ENCODE assay signal across 1 cellular context in genomic region chr14:90552465-90553297, GRCh38.
TF ChIP-seq lines count a peak whose summit lies in the region.

No MANE protein-coding gene starts in this region.

TF ChIP-seq in H1, 55 proteins besides CTCF, POLR2A, EP300 and RAD21 (continued from another document):
- TF ChIP-seq, protein P1, sequence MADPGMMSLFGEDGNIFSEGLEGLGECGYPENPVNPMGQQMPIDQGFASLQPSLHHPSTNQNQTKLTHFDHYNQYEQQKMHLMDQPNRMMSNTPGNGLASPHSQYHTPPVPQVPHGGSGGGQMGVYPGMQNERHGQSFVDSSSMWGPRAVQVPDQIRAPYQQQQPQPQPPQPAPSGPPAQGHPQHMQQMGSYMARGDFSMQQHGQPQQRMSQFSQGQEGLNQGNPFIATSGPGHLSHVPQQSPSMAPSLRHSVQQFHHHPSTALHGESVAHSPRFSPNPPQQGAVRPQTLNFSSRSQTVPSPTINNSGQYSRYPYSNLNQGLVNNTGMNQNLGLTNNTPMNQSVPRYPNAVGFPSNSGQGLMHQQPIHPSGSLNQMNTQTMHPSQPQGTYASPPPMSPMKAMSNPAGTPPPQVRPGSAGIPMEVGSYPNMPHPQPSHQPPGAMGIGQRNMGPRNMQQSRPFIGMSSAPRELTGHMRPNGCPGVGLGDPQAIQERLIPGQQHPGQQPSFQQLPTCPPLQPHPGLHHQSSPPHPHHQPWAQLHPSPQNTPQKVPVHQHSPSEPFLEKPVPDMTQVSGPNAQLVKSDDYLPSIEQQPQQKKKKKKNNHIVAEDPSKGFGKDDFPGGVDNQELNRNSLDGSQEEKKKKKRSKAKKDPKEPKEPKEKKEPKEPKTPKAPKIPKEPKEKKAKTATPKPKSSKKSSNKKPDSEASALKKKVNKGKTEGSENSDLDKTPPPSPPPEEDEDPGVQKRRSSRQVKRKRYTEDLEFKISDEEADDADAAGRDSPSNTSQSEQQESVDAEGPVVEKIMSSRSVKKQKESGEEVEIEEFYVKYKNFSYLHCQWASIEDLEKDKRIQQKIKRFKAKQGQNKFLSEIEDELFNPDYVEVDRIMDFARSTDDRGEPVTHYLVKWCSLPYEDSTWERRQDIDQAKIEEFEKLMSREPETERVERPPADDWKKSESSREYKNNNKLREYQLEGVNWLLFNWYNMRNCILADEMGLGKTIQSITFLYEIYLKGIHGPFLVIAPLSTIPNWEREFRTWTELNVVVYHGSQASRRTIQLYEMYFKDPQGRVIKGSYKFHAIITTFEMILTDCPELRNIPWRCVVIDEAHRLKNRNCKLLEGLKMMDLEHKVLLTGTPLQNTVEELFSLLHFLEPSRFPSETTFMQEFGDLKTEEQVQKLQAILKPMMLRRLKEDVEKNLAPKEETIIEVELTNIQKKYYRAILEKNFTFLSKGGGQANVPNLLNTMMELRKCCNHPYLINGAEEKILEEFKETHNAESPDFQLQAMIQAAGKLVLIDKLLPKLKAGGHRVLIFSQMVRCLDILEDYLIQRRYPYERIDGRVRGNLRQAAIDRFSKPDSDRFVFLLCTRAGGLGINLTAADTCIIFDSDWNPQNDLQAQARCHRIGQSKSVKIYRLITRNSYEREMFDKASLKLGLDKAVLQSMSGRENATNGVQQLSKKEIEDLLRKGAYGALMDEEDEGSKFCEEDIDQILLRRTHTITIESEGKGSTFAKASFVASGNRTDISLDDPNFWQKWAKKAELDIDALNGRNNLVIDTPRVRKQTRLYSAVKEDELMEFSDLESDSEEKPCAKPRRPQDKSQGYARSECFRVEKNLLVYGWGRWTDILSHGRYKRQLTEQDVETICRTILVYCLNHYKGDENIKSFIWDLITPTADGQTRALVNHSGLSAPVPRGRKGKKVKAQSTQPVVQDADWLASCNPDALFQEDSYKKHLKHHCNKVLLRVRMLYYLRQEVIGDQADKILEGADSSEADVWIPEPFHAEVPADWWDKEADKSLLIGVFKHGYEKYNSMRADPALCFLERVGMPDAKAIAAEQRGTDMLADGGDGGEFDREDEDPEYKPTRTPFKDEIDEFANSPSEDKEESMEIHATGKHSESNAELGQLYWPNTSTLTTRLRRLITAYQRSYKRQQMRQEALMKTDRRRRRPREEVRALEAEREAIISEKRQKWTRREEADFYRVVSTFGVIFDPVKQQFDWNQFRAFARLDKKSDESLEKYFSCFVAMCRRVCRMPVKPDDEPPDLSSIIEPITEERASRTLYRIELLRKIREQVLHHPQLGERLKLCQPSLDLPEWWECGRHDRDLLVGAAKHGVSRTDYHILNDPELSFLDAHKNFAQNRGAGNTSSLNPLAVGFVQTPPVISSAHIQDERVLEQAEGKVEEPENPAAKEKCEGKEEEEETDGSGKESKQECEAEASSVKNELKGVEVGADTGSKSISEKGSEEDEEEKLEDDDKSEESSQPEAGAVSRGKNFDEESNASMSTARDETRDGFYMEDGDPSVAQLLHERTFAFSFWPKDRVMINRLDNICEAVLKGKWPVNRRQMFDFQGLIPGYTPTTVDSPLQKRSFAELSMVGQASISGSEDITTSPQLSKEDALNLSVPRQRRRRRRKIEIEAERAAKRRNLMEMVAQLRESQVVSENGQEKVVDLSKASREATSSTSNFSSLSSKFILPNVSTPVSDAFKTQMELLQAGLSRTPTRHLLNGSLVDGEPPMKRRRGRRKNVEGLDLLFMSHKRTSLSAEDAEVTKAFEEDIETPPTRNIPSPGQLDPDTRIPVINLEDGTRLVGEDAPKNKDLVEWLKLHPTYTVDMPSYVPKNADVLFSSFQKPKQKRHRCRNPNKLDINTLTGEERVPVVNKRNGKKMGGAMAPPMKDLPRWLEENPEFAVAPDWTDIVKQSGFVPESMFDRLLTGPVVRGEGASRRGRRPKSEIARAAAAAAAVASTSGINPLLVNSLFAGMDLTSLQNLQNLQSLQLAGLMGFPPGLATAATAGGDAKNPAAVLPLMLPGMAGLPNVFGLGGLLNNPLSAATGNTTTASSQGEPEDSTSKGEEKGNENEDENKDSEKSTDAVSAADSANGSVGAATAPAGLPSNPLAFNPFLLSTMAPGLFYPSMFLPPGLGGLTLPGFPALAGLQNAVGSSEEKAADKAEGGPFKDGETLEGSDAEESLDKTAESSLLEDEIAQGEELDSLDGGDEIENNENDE (IDR thresholded peaks at IDR 0.05; ENCODE audit: insufficient replicate concordance, low read length) = no peak
- TF ChIP-seq CEBPB (IDR thresholded peaks at IDR 0.05; ENCODE audit: low read depth, low read length) = no peak
- no peak for TF ChIP-seq SAP30 (IDR thresholded peaks at IDR 0.05; ENCODE audit: insufficient read depth, insufficient replicate concordance, low read length)
- no peak for TF ChIP-seq TAF7 (optimal IDR thresholded peaks at IDR 0.05; ENCODE audit: borderline replicate concordance, low read depth, low read length)
- TF ChIP-seq, protein P2, sequence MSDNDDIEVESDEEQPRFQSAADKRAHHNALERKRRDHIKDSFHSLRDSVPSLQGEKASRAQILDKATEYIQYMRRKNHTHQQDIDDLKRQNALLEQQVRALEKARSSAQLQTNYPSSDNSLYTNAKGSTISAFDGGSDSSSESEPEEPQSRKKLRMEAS (IDR thresholded peaks at IDR 0.05) = no peak
- no peak for TF ChIP-seq CTBP2 (IDR thresholded peaks at IDR 0.05; ENCODE audit: borderline replicate concordance, insufficient read depth, insufficient read length, low read length)
- no peak for TF ChIP-seq SP2 (IDR thresholded peaks at IDR 0.05; ENCODE audit: low read length)
- no peak for TF ChIP-seq SUZ12 (IDR thresholded peaks at IDR 0.05; ENCODE audit: low read length)
- no peak for TF ChIP-seq TCF12 (IDR thresholded peaks at IDR 0.05; ENCODE audit: low read depth, low read length)
- no peak for TF ChIP-seq TBP (IDR thresholded peaks at IDR 0.05; ENCODE audit: low read depth, low read length)
- no peak for TF ChIP-seq BCL11A (IDR thresholded peaks at IDR 0.05; ENCODE audit: low read depth in 2 of 2, low read length in 2 of 2)
- no peak for TF ChIP-seq CHD1 (IDR thresholded peaks at IDR 0.05; ENCODE audit: low read depth, low read length)
- TF ChIP-seq MAFK (IDR thresholded peaks at IDR 0.05; ENCODE audit: low read depth, low read length) = no peak
- no peak for TF ChIP-seq SIN3A (conservative IDR thresholded peaks at IDR 0.05 in 1 of 2, IDR thresholded peaks at IDR 0.05 in 1 of 2; ENCODE audit: low read depth in 1 of 2, low read length in 2 of 2)
- TF ChIP-seq EGR1 (IDR thresholded peaks at IDR 0.05; ENCODE audit: borderline replicate concordance, low read depth, low read length) = no peak
- no peak for TF ChIP-seq EZH2 (IDR thresholded peaks at IDR 0.05; ENCODE audit: low read depth, low read length, severe bottlenecking)
- no peak for TF ChIP-seq RNF2 (IDR thresholded peaks at IDR 0.05; ENCODE audit: borderline replicate concordance, low read depth, low read length, missing control alignments, poor library complexity, severe bottlenecking)
- no peak for TF ChIP-seq SP1 (IDR thresholded peaks at IDR 0.05; ENCODE audit: low read depth, low read length)
- TF ChIP-seq KDM1A (IDR thresholded peaks at IDR 0.05; ENCODE audit: borderline replicate concordance, low read length) = no peak
TF ChIP-seq in H1: peak in this region for 0.
